22 cellular contexts compared by ENCODE assay signal in genomic region chr2:106334802-106335201, GRCh38.
A peak's percentile ranks its signal among the peaks of the same experiment; 100 is the strongest.
DNase-seq lines count a peak whose midpoint lies in the region; ATAC-seq, FAIRE-seq and TF ChIP-seq lines count a peak whose summit lies in the region.
"Had no signal": no experiment of that assay in that cellular context is flagged by ENCODE, and none has a peak within 500 bp of the region (broad histone marks: within the 10 kb centered on the region; RNA-seq: fewer than 3 reads in every experiment).

No MANE protein-coding gene starts in this region.

- peaks cover 0 to 28% of the 10 kb centered on the region in 2 experiments; a peak in 3 of 5 replicates for H3K27me3 ChIP-seq in HepG2 (ENCODE audit: control insufficient read depth in 1 of 2, insufficient read depth in 2 of 2, low read length in 2 of 2)
- H3K27me3 ChIP-seq: BE2C, SJCRH30 had no signal

- POLR2A ChIA-PET in activated CD8-positive, alpha-beta T cell treated with anti-CD3 and anti-CD28 coated beads, Interleukin-2, amount 10 ng/mL, durations not matched to agents 7 days and 5 days (lab: Charles Lee), result no interaction called here
- POLR2A ChIA-PET in HepG2 (lab: Yijun Ruan, JAX), result no interaction called here

- no TSS peak for BruUV-seq in HepG2 (replicated peaks; lab: Mats Ljungman, UMichigan)

- ATAC-seq in left ventricle myocardium superior (peak; percentile 90), HepG2 (no peak)
- ATAC-seq in activated CD8-positive, alpha-beta T cell treated with anti-CD3 and anti-CD28 coated beads, Interleukin-2, amount 10 ng/mL, durations not matched to agents 7 days and 5 days, result no peak
- ATAC-seq: SK-N-SH treated with all-trans-retinoic acid at 6 μM for 48 hours had no signal

- H2AFZ ChIP-seq in HepG2 (ENCODE audit: low read length), result no peak overlapping the region

- TF ChIP-seq EP300 in HepG2 (IDR thresholded peaks at IDR 0.05; ENCODE audit: low read depth in 2 of 2, low read length in 2 of 2) (no peak), HepG2 (CRISPR knock-in tag; IDR thresholded peaks at IDR 0.05; ENCODE audit: borderline replicate concordance) (no peak)

- no peaks in the 10 kb centered on the region for H3K36me3 Mint-ChIP-seq in activated CD8-positive, alpha-beta T cell treated with anti-CD3 and anti-CD28 coated beads, Interleukin-2, amount 10 ng/mL, durations not matched to agents 7 days and 5 days (ENCODE audit: low read depth)

- no peak overlapping the region for H3K9ac ChIP-seq in HepG2 (ENCODE audit: insufficient read depth, low read depth, low read length)

- intact Hi-C loops in left ventricle myocardium superior (cut with micrococcal nuclease), result no loop called here
- intact Hi-C loops in HepG2 (cut with micrococcal nuclease; ENCODE audit: unreplicated experiment), result no loop called here

- FAIRE-seq in HepG2 (lab: Jason Lieb, UNC), result no peak
- FAIRE-seq: GM19239, H54, RCC 7860 had no signal

- H3K4me2 ChIP-seq in HepG2 (ENCODE audit: low read depth, low read length), result no peak overlapping the region

- H3K4me1 Mint-ChIP-seq in activated CD8-positive, alpha-beta T cell treated with anti-CD3 and anti-CD28 coated beads, Interleukin-2, amount 10 ng/mL, durations not matched to agents 7 days and 5 days (ENCODE audit: low read depth), result no peaks in the 10 kb centered on the region

- TF ChIP-seq RAD21 in HepG2 (CRISPR knock-in tag; IDR thresholded peaks at IDR 0.05), result no peak

- H3K4me3 ChIP-seq in retinal pigment epithelial cell (ENCODE audit: low read length) (no peak overlapping the region), HepG2 (replicated peaks in 1 of 3; ENCODE audit: insufficient read depth in 1 of 3, low read depth in 2 of 3, low read length in 3 of 3) (no peak overlapping the region)
- H3K4me3 ChIP-seq: SJCRH30 had no signal

- peaks cover 58% of the 10 kb centered on the region for H3K4me1 ChIP-seq in HepG2 (ENCODE audit: insufficient read depth, low read length)
- H3K4me1 ChIP-seq: BE2C, SJCRH30 had no signal

- H3K36me3 ChIP-seq in HepG2 (replicated peaks in 1 of 2; ENCODE audit: control insufficient read depth in 1 of 2, insufficient read depth in 2 of 2, low read length in 2 of 2), result no peaks in the 10 kb centered on the region
- H3K36me3 ChIP-seq: BE2C, SJCRH30 had no signal

- peaks cover 8% of the 10 kb centered on the region for H3K27me3 Mint-ChIP-seq in activated CD8-positive, alpha-beta T cell treated with anti-CD3 and anti-CD28 coated beads, Interleukin-2, amount 10 ng/mL, durations not matched to agents 7 days and 5 days (ENCODE audit: low read depth)

- H3K79me2 ChIP-seq in HepG2 (ENCODE audit: insufficient read depth, low read length), result no peaks in the 10 kb centered on the region

- no peak overlapping the region for H3K4me3 Mint-ChIP-seq in activated CD8-positive, alpha-beta T cell treated with anti-CD3 and anti-CD28 coated beads, Interleukin-2, amount 10 ng/mL, durations not matched to agents 7 days and 5 days

- in situ Hi-C loops in HepG2 (cut with HindIII; ENCODE audit: extremely low pct_ligation_motif_present, low pct_unique_long_range_greater_than_20kb), result no loop called here

- H3K27ac ChIP-seq in HepG2 (ENCODE audit: extremely low read length, insufficient read depth, low read length), result no peak overlapping the region
- H3K27ac ChIP-seq: 22Rv1, SJCRH30 had no signal

- no peaks in the 10 kb centered on the region for H3K9me3 ChIP-seq in HepG2 (ENCODE audit: low read length)
- H3K9me3 ChIP-seq: BE2C, SJCRH30 had no signal

- H4K20me1 ChIP-seq in HepG2 (ENCODE audit: insufficient read depth, low read length), result no peaks in the 10 kb centered on the region

- H3K27ac Mint-ChIP-seq in activated CD8-positive, alpha-beta T cell treated with anti-CD3 and anti-CD28 coated beads, Interleukin-2, amount 10 ng/mL, durations not matched to agents 7 days and 5 days, result no peak overlapping the region

- no peak for TF ChIP-seq CTCF in retinal pigment epithelial cell (conservative IDR thresholded peaks at IDR 0.05; ENCODE audit: low read depth, low read length)
- TF ChIP-seq CTCF in HepG2 (CRISPR knock-in tag; IDR thresholded peaks at IDR 0.05), result no peak

- DNase-seq in DMS53 (lab: John Stamatoyannopoulos, UW) (peak; percentile 43), DMS53 treated with DMSO at 0.1 percent for 48 hours (lab: John Stamatoyannopoulos, UW; ENCODE audit: unreplicated experiment) (no peak), NCI-H345 (lab: John Stamatoyannopoulos, UW) (peak; percentile 23), left ventricle myocardium superior (no peak), retinal pigment epithelial cell (ENCODE audit: low read depth) (peak; percentile 57), HepG2 (ENCODE audit: low spot score) (no peak)
- no peak for DNase-seq in activated CD8-positive, alpha-beta T cell treated with anti-CD3 and anti-CD28 coated beads, Interleukin-2, amount 10 ng/mL, durations not matched to agents 7 days and 5 days
- DNase-seq: BE2C, Calu3, Karpas-422, NCI-H1092 treated with DMSO at 0.1 percent for 48 hours, NCI-H1436, NCI-H187, NCI-H2227 treated with DMSO at 0.1 percent for 48 hours, NCI-H510A treated with DMSO at 0.1 percent for 48 hours, NCI-H774, SJCRH30 had no signal

- no peaks in the 10 kb centered on the region for H3K9me3 Mint-ChIP-seq in activated CD8-positive, alpha-beta T cell treated with anti-CD3 and anti-CD28 coated beads, Interleukin-2, amount 10 ng/mL, durations not matched to agents 7 days and 5 days (ENCODE audit: insufficient read depth)

- 10% methylated on average over 4 of the region's 4 CpGs for WGBS in HepG2 (ENCODE audit: low lambda C conversion rate)

- no peak for TF ChIP-seq POLR2A in HepG2 (IDR thresholded peaks at IDR 0.05; ENCODE audit: insufficient read depth in 1 of 2, low read depth in 2 of 2, low read length in 2 of 2)

- CTCF ChIA-PET in activated CD8-positive, alpha-beta T cell treated with anti-CD3 and anti-CD28 coated beads, Interleukin-2, amount 10 ng/mL, durations not matched to agents 7 days and 5 days (lab: Charles Lee), result no interaction called here
- CTCF ChIA-PET in HepG2 (lab: Yijun Ruan, JAX; ENCODE audit: low intra/inter-chr PET ratio, low total read pairs), result no interaction called here

TF ChIP-seq in HepG2, 621 proteins besides CTCF, POLR2A, EP300 and RAD21:
- TF ChIP-seq RFX1 (IDR thresholded peaks at IDR 0.05), result no peak
- no peak for TF ChIP-seq FOXA1 (IDR thresholded peaks at IDR 0.05)
- TF ChIP-seq FOXA1 (CRISPR knock-in tag; IDR thresholded peaks at IDR 0.05), result no peak
- no peak for TF ChIP-seq DR1 (CRISPR knock-in tag; IDR thresholded peaks at IDR 0.05)
- no peak for TF ChIP-seq NFIB (CRISPR knock-in tag; IDR thresholded peaks at IDR 0.05; ENCODE audit: borderline replicate concordance)
- TF ChIP-seq PPARG (CRISPR knock-in tag; conservative IDR thresholded peaks at IDR 0.05), result no peak
- TF ChIP-seq ZNF740 (CRISPR knock-in tag; IDR thresholded peaks at IDR 0.05), result no peak

Comparison
In these comparisons a context has a peak if more than half of its experiments do, and no peak if none do; other contexts are left out.
1. DNase-seq: peak in DMS53 (single experiment), NCI-H345 (single experiment) and retinal pigment epithelial cell (single experiment); none in DMS53 treated with DMSO at 0.1 percent for 48 hours (single experiment), left ventricle myocardium superior (single experiment), activated CD8-positive, alpha-beta T cell treated with anti-CD3 and anti-CD28 coated beads, Interleukin-2, amount 10 ng/mL, durations not matched to agents 7 days and 5 days (single experiment) and HepG2 (single experiment).